Comparison of ENCODE assay signal across 1 cellular context in the genomic region with DNA sequence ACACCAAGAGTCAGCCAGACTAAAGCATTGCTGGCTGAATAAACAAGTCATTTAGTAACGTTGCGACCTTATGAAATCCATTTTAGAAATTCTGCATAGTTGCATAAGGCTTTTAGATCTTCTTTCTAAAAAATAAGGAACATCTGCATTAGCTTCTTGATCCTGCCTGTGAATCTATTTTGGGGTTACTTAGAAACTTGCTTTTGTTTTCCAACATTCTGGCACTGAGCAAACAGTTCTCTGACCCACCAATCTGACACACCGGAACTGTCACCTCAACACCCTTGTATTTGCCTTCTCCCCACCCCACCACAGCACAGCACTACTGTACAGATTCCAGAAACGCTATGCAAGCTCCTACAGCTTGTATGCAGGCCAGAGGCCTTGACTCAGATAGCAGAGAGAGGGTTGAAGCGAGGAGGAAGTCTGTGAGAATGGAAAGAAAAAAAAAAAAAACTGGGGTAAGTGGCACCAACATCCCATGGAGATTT.
A peak's percentile ranks its signal among the peaks of the same experiment; 100 is the strongest.
TF ChIP-seq lines count a peak whose summit lies in the region.

No MANE protein-coding gene starts in this region.

TF ChIP-seq in HepG2, 621 proteins besides CTCF, POLR2A, EP300 and RAD21 (continued from another document and continues in another):
- TF ChIP-seq, protein P1, sequence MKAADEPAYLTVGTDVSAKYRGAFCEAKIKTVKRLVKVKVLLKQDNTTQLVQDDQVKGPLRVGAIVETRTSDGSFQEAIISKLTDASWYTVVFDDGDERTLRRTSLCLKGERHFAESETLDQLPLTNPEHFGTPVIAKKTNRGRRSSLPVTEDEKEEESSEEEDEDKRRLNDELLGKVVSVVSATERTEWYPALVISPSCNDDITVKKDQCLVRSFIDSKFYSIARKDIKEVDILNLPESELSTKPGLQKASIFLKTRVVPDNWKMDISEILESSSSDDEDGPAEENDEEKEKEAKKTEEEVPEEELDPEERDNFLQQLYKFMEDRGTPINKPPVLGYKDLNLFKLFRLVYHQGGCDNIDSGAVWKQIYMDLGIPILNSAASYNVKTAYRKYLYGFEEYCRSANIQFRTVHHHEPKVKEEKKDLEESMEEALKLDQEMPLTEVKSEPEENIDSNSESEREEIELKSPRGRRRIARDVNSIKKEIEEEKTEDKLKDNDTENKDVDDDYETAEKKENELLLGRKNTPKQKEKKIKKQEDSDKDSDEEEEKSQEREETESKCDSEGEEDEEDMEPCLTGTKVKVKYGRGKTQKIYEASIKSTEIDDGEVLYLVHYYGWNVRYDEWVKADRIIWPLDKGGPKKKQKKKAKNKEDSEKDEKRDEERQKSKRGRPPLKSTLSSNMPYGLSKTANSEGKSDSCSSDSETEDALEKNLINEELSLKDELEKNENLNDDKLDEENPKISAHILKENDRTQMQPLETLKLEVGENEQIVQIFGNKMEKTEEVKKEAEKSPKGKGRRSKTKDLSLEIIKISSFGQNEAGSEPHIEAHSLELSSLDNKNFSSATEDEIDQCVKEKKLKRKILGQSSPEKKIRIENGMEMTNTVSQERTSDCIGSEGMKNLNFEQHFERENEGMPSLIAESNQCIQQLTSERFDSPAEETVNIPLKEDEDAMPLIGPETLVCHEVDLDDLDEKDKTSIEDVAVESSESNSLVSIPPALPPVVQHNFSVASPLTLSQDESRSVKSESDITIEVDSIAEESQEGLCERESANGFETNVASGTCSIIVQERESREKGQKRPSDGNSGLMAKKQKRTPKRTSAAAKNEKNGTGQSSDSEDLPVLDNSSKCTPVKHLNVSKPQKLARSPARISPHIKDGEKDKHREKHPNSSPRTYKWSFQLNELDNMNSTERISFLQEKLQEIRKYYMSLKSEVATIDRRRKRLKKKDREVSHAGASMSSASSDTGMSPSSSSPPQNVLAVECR (CRISPR knock-in tag; IDR thresholded peaks at IDR 0.05; ENCODE audit: borderline replicate concordance), result peak; percentile 64; the same call in 1 of the 2 replicates
- TF ChIP-seq BHLHE40 (IDR thresholded peaks at IDR 0.05; ENCODE audit: low read length) (peak; percentile 56; the same call in 1 of the 2 replicates), ELF3 (CRISPR knock-in tag; IDR thresholded peaks at IDR 0.05) (peak; percentile 91), FOSL2 (CRISPR knock-in tag; IDR thresholded peaks at IDR 0.05) (peak; percentile 85), GLI4 (CRISPR knock-in tag; IDR thresholded peaks at IDR 0.05; ENCODE audit: borderline replicate concordance) (no peak), HIVEP1 (CRISPR knock-in tag; IDR thresholded peaks at IDR 0.05) (no peak), SP140L (CRISPR knock-in tag; IDR thresholded peaks at IDR 0.05; ENCODE audit: borderline replicate concordance) (no peak), SPEN (CRISPR knock-in tag; IDR thresholded peaks at IDR 0.05; ENCODE audit: low read depth) (peak; percentile 48; the same call in 1 of the 2 replicates), NFKBIZ (CRISPR knock-in tag; IDR thresholded peaks at IDR 0.05) (no peak), ZNF790 (CRISPR knock-in tag; IDR thresholded peaks at IDR 0.05; ENCODE audit: borderline replicate concordance) (no peak), EZH2 (conservative IDR thresholded peaks at IDR 0.05; ENCODE audit: low read depth, low read length) (no peak), IKZF1 (IDR thresholded peaks at IDR 0.05) (no peak), SETDB1 (CRISPR knock-in tag; IDR thresholded peaks at IDR 0.05; ENCODE audit: borderline replicate concordance) (no peak), ZNF788 (CRISPR knock-in tag; IDR thresholded peaks at IDR 0.05; ENCODE audit: borderline replicate concordance) (peak; percentile 73; the same call in 1 of the 2 replicates), ZNF850 (CRISPR knock-in tag; conservative IDR thresholded peaks at IDR 0.05) (no peak), CEBPB (IDR thresholded peaks at IDR 0.05; ENCODE audit: borderline replicate concordance, low read depth, low read length) (no peak), MBNL3 (CRISPR knock-in tag; conservative IDR thresholded peaks at IDR 0.05) (no peak), SOX5 (CRISPR knock-in tag; IDR thresholded peaks at IDR 0.05; ENCODE audit: borderline replicate concordance) (peak; percentile 94), SNAPC2 (CRISPR knock-in tag; IDR thresholded peaks at IDR 0.05) (peak; percentile 63; the same call in 1 of the 2 replicates), MEF2D (CRISPR knock-in tag; IDR thresholded peaks at IDR 0.05) (peak; percentile 98), ZNF709 (CRISPR knock-in tag; IDR thresholded peaks at IDR 0.05) (no peak), TOPORS (CRISPR knock-in tag; IDR thresholded peaks at IDR 0.05) (no peak), ZBTB38 (CRISPR knock-in tag; IDR thresholded peaks at IDR 0.05) (0 out of 2 replicates have a peak, but pooled peaks have one; percentile 25), ZNF232 (CRISPR knock-in tag; IDR thresholded peaks at IDR 0.05; ENCODE audit: borderline replicate concordance) (no peak)
- TF ChIP-seq, protein P2, sequence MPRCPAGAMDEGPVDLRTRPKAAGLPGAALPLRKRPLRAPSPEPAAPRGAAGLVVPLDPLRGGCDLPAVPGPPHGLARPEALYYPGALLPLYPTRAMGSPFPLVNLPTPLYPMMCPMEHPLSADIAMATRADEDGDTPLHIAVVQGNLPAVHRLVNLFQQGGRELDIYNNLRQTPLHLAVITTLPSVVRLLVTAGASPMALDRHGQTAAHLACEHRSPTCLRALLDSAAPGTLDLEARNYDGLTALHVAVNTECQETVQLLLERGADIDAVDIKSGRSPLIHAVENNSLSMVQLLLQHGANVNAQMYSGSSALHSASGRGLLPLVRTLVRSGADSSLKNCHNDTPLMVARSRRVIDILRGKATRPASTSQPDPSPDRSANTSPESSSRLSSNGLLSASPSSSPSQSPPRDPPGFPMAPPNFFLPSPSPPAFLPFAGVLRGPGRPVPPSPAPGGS (CRISPR knock-in tag; IDR thresholded peaks at IDR 0.05), result no peak
- TF ChIP-seq, protein P3, sequence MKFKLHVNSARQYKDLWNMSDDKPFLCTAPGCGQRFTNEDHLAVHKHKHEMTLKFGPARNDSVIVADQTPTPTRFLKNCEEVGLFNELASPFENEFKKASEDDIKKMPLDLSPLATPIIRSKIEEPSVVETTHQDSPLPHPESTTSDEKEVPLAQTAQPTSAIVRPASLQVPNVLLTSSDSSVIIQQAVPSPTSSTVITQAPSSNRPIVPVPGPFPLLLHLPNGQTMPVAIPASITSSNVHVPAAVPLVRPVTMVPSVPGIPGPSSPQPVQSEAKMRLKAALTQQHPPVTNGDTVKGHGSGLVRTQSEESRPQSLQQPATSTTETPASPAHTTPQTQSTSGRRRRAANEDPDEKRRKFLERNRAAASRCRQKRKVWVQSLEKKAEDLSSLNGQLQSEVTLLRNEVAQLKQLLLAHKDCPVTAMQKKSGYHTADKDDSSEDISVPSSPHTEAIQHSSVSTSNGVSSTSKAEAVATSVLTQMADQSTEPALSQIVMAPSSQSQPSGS (CRISPR knock-in tag; IDR thresholded peaks at IDR 0.05), result peak; percentile 50; the same call in 1 of the 2 replicates
- TF ChIP-seq, protein P4, sequence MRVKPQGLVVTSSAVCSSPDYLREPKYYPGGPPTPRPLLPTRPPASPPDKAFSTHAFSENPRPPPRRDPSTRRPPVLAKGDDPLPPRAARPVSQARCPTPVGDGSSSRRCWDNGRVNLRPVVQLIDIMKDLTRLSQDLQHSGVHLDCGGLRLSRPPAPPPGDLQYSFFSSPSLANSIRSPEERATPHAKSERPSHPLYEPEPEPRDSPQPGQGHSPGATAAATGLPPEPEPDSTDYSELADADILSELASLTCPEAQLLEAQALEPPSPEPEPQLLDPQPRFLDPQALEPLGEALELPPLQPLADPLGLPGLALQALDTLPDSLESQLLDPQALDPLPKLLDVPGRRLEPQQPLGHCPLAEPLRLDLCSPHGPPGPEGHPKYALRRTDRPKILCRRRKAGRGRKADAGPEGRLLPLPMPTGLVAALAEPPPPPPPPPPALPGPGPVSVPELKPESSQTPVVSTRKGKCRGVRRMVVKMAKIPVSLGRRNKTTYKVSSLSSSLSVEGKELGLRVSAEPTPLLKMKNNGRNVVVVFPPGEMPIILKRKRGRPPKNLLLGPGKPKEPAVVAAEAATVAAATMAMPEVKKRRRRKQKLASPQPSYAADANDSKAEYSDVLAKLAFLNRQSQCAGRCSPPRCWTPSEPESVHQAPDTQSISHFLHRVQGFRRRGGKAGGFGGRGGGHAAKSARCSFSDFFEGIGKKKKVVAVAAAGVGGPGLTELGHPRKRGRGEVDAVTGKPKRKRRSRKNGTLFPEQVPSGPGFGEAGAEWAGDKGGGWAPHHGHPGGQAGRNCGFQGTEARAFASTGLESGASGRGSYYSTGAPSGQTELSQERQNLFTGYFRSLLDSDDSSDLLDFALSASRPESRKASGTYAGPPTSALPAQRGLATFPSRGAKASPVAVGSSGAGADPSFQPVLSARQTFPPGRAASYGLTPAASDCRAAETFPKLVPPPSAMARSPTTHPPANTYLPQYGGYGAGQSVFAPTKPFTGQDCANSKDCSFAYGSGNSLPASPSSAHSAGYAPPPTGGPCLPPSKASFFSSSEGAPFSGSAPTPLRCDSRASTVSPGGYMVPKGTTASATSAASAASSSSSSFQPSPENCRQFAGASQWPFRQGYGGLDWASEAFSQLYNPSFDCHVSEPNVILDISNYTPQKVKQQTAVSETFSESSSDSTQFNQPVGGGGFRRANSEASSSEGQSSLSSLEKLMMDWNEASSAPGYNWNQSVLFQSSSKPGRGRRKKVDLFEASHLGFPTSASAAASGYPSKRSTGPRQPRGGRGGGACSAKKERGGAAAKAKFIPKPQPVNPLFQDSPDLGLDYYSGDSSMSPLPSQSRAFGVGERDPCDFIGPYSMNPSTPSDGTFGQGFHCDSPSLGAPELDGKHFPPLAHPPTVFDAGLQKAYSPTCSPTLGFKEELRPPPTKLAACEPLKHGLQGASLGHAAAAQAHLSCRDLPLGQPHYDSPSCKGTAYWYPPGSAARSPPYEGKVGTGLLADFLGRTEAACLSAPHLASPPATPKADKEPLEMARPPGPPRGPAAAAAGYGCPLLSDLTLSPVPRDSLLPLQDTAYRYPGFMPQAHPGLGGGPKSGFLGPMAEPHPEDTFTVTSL (CRISPR knock-in tag; IDR thresholded peaks at IDR 0.05; ENCODE audit: borderline replicate concordance), result peak; percentile 97; the same call in 1 of the 2 replicates
- TF ChIP-seq, protein P5, sequence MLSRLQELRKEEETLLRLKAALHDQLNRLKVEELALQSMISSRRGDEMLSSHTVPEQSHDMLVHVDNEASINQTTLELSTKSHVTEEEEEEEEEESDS (CRISPR knock-in tag; IDR thresholded peaks at IDR 0.05; ENCODE audit: borderline replicate concordance), result no peak
- TF ChIP-seq, protein P6, sequence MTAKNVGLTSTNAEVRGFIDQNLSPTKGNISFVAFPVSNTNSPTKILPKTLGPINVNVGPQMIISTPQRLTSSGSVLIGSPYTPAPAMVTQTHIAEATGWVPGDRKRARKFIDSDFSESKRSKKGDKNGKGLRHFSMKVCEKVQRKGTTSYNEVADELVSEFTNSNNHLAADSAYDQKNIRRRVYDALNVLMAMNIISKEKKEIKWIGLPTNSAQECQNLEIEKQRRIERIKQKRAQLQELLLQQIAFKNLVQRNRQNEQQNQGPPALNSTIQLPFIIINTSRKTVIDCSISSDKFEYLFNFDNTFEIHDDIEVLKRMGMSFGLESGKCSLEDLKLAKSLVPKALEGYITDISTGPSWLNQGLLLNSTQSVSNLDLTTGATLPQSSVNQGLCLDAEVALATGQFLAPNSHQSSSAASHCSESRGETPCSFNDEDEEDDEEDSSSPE (CRISPR knock-in tag; IDR thresholded peaks at IDR 0.05), result no peak
- TF ChIP-seq, protein P7, sequence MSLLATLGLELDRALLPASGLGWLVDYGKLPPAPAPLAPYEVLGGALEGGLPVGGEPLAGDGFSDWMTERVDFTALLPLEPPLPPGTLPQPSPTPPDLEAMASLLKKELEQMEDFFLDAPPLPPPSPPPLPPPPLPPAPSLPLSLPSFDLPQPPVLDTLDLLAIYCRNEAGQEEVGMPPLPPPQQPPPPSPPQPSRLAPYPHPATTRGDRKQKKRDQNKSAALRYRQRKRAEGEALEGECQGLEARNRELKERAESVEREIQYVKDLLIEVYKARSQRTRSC (CRISPR knock-in tag; IDR thresholded peaks at IDR 0.05; ENCODE audit: low read depth), result no peak
- TF ChIP-seq, protein P8, sequence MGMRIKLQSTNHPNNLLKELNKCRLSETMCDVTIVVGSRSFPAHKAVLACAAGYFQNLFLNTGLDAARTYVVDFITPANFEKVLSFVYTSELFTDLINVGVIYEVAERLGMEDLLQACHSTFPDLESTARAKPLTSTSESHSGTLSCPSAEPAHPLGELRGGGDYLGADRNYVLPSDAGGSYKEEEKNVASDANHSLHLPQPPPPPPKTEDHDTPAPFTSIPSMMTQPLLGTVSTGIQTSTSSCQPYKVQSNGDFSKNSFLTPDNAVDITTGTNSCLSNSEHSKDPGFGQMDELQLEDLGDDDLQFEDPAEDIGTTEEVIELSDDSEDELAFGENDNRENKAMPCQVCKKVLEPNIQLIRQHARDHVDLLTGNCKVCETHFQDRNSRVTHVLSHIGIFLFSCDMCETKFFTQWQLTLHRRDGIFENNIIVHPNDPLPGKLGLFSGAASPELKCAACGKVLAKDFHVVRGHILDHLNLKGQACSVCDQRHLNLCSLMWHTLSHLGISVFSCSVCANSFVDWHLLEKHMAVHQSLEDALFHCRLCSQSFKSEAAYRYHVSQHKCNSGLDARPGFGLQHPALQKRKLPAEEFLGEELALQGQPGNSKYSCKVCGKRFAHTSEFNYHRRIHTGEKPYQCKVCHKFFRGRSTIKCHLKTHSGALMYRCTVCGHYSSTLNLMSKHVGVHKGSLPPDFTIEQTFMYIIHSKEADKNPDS (CRISPR knock-in tag; IDR thresholded peaks at IDR 0.05), result 0 out of 2 replicates have a peak, but pooled peaks have one; percentile 55
- TF ChIP-seq, protein P9, sequence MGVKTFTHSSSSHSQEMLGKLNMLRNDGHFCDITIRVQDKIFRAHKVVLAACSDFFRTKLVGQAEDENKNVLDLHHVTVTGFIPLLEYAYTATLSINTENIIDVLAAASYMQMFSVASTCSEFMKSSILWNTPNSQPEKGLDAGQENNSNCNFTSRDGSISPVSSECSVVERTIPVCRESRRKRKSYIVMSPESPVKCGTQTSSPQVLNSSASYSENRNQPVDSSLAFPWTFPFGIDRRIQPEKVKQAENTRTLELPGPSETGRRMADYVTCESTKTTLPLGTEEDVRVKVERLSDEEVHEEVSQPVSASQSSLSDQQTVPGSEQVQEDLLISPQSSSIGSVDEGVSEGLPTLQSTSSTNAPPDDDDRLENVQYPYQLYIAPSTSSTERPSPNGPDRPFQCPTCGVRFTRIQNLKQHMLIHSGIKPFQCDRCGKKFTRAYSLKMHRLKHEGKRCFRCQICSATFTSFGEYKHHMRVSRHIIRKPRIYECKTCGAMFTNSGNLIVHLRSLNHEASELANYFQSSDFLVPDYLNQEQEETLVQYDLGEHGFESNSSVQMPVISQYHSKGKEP (CRISPR knock-in tag; IDR thresholded peaks at IDR 0.05), result no peak
- TF ChIP-seq, protein P10, sequence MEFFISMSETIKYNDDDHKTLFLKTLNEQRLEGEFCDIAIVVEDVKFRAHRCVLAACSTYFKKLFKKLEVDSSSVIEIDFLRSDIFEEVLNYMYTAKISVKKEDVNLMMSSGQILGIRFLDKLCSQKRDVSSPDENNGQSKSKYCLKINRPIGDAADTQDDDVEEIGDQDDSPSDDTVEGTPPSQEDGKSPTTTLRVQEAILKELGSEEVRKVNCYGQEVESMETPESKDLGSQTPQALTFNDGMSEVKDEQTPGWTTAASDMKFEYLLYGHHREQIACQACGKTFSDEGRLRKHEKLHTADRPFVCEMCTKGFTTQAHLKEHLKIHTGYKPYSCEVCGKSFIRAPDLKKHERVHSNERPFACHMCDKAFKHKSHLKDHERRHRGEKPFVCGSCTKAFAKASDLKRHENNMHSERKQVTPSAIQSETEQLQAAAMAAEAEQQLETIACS (CRISPR knock-in tag; IDR thresholded peaks at IDR 0.05), result no peak
